ENCODE assay signal across 16 cellular contexts in genomic region chr16:10729104-10729503, GRCh38. TPM values are rescaled to one million over a fixed set of nuclear protein-coding genes. Genes with fewer than 3 reads are reported as not detected.
"Had no signal": no experiment of that assay in that cellular context is flagged by ENCODE, and none has a peak within 500 bp of the region (broad histone marks: within the 10 kb centered on the region; RNA-seq: fewer than 3 reads in every experiment).

No MANE protein-coding gene starts in this region.

- H3K9me3 Mint-ChIP-seq: activated T-helper 1 cell treated with anti-CD3 and anti-CD28 coated beads, Interleukin-12 subunit alpha, Interleukin-12 subunit beta, Interleukin-2, Interleukin-4 antibody, amounts not matched to agents 30 ng/mL and 10 ng/mL and 1 ng/mL, durations not matched to agents 14 hours and 24 hours and 36 hours had no signal

- H3K4me1 Mint-ChIP-seq: activated B cell treated with CpG ODN at 0.5 μM for 24 hours; activated naive CD8-positive, alpha-beta T cell treated with anti-CD3 and anti-CD28 coated beads, Interleukin-2, amount 10 ng/mL, durations not matched to agents 7 days and 5 days; naive B cell had no signal

- H3K27ac Mint-ChIP-seq: activated B cell treated with CpG ODN at 0.5 μM for 24 hours; activated naive CD8-positive, alpha-beta T cell treated with anti-CD3 and anti-CD28 coated beads, Interleukin-2, amount 10 ng/mL, durations not matched to agents 7 days and 5 days; activated T-helper 1 cell treated with anti-CD3 and anti-CD28 coated beads, Interleukin-12 subunit alpha, Interleukin-12 subunit beta, Interleukin-2, Interleukin-4 antibody, amounts not matched to agents 30 ng/mL and 10 ng/mL and 1 ng/mL, durations not matched to agents 14 hours and 24 hours and 36 hours had no signal

- H3K36me3 ChIP-seq: breast epithelium, gastrocnemius medialis, heart left ventricle, pancreas, tibial artery had no signal

- H3K4me1 ChIP-seq: breast epithelium, heart left ventricle, pancreas, tibial artery had no signal

- DNase-seq: activated B cell treated with CpG ODN at 0.5 μM for 24 hours; activated CD4-positive, alpha-beta T cell treated with anti-CD3 and anti-CD28 coated beads for 48 hours; activated naive CD8-positive, alpha-beta T cell treated with anti-CD3 and anti-CD28 coated beads, Interleukin-2, amount 10 ng/mL, durations not matched to agents 7 days and 5 days; dermis blood vessel endothelial cell; heart left ventricle; left cardiac atrium; naive B cell; pancreas; stimulated activated CD4-positive, alpha-beta T cell treated with anti-CD3 and anti-CD28 coated beads, Interleukin-12 subunit alpha, Interleukin-12 subunit beta, amount 100 ng/mL, for 4 hours; stimulated activated CD4-positive, alpha-beta T cell treated with anti-CD3 and anti-CD28 coated beads, Interleukin-2, amount 100 ng/mL, for 24 hours; tibial artery had no signal

- H3K9me3 ChIP-seq: breast epithelium, gastrocnemius medialis, pancreas, tibial artery had no signal

- H3K27ac ChIP-seq: breast epithelium, epithelial cell of prostate, heart left ventricle, pancreas, tibial artery had no signal

- H3K4me3 ChIP-seq: breast epithelium, gastrocnemius medialis, heart left ventricle, pancreas, tibial artery had no signal

- H3K36me3 Mint-ChIP-seq: activated naive CD8-positive, alpha-beta T cell treated with anti-CD3 and anti-CD28 coated beads, Interleukin-2, amount 10 ng/mL, durations not matched to agents 7 days and 5 days had no signal

- H3K4me3 Mint-ChIP-seq: activated B cell treated with CpG ODN at 0.5 μM for 24 hours; activated naive CD8-positive, alpha-beta T cell treated with anti-CD3 and anti-CD28 coated beads, Interleukin-2, amount 10 ng/mL, durations not matched to agents 7 days and 5 days; activated T-helper 1 cell treated with anti-CD3 and anti-CD28 coated beads, Interleukin-12 subunit alpha, Interleukin-12 subunit beta, Interleukin-2, Interleukin-4 antibody, amounts not matched to agents 30 ng/mL and 10 ng/mL and 1 ng/mL, durations not matched to agents 14 hours and 24 hours and 36 hours; naive B cell had no signal

- H3K27me3 ChIP-seq: breast epithelium, gastrocnemius medialis, heart left ventricle, pancreas had no signal

- H3K27me3 Mint-ChIP-seq: activated naive CD8-positive, alpha-beta T cell treated with anti-CD3 and anti-CD28 coated beads, Interleukin-2, amount 10 ng/mL, durations not matched to agents 7 days and 5 days; naive B cell had no signal

RNA-seq across cellular contexts. Expression of gene TEKT5, which starts 34.4 kb away (rescaled TPM):
- total RNA-seq: activated B cell treated with CpG ODN at 0.5 μM for 24 hours; activated naive CD8-positive, alpha-beta T cell treated with anti-CD3 and anti-CD28 coated beads, Interleukin-2, amount 10 ng/mL, durations not matched to agents 7 days and 5 days; activated T-helper 1 cell treated with anti-CD3 and anti-CD28 coated beads, Interleukin-12 subunit alpha, Interleukin-12 subunit beta, Interleukin-2, Interleukin-4 antibody, amounts not matched to agents 30 ng/mL and 10 ng/mL and 1 ng/mL, durations not matched to agents 14 hours and 24 hours and 36 hours; breast epithelium; dermis blood vessel endothelial cell; gastrocnemius medialis; T-helper 2 cell treated with Interferon-gamma antibody and Interleukin-4, amounts not matched to agents 100 ng/mL and 5 ng/mL, for 36 hours had no signal
